Comparison of ENCODE assay signal across 1 cellular context in genomic region chr11:66592457-66593302, GRCh38.
TF ChIP-seq lines count a peak whose summit lies in the region.

A gene with protein sequence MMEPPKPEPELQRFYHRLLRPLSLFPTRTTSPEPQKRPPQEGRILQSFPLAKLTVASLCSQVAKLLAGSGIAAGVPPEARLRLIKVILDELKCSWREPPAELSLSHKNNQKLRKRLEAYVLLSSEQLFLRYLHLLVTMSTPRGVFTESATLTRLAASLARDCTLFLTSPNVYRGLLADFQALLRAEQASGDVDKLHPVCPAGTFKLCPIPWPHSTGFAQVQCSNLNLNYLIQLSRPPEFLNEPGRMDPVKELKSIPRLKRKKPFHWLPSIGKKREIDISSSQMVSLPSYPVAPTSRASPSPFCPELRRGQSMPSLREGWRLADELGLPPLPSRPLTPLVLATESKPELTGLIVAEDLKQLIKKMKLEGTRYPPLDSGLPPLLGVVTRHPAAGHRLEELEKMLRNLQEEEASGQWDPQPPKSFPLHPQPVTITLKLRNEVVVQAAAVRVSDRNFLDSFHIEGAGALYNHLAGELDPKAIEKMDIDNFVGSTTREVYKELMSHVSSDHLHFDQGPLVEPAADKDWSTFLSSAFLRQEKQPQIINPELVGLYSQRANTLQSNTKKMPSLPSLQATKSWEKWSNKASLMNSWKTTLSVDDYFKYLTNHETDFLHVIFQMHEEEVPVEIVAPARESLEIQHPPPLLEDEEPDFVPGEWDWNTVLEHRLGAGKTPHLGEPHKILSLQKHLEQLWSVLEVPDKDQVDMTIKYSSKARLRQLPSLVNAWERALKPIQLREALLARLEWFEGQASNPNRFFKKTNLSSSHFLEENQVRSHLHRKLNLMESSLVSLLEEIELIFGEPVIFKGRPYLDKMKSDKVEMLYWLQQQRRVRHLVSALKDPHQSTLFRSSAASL (minus strand): TSS chr11:66593063. CDS start chr11:66593015, 48 bp downstream.
Gene CCS, plus strand, starts transcription at chr11:66593185. Its CDS starts 77 bp downstream, at chr11:66593262.

TF ChIP-seq in HepG2, 621 proteins besides CTCF, POLR2A, EP300 and RAD21 (continues in another document):
- TF ChIP-seq YEATS2 (CRISPR knock-in tag; IDR thresholded peaks at IDR 0.05; ENCODE audit: borderline replicate concordance) (peak; percentile 61; the same call in 1 of the 2 replicates), AHR (CRISPR knock-in tag; IDR thresholded peaks at IDR 0.05) (peak; percentile 31; the same call in 1 of the 2 replicates), ZSCAN22 (CRISPR knock-in tag; IDR thresholded peaks at IDR 0.05) (0 out of 2 replicates have a peak, but pooled peaks have one; percentile 35), ZSCAN25 (CRISPR knock-in tag; IDR thresholded peaks at IDR 0.05) (peak; percentile 59; the same call in 1 of the 2 replicates), MAFG (CRISPR knock-in tag; IDR thresholded peaks at IDR 0.05) (no peak), ZNF331 (CRISPR knock-in tag; IDR thresholded peaks at IDR 0.05) (peak; percentile 64), ZNF570 (CRISPR knock-in tag; IDR thresholded peaks at IDR 0.05; ENCODE audit: borderline replicate concordance) (no peak), ZBTB14 (CRISPR knock-in tag; IDR thresholded peaks at IDR 0.05) (peak; percentile 64), ZNF343 (CRISPR knock-in tag; IDR thresholded peaks at IDR 0.05) (peak; percentile 87), ZNF260 (CRISPR knock-in tag; IDR thresholded peaks at IDR 0.05; ENCODE audit: borderline replicate concordance, low read depth) (no peak), TBP (CRISPR knock-in tag; IDR thresholded peaks at IDR 0.05) (0 out of 2 replicates have a peak, but pooled peaks have one; percentile 62), ZNF891 (CRISPR knock-in tag; IDR thresholded peaks at IDR 0.05) (peak; percentile 72; the same call in 1 of the 2 replicates), ZNF564 (CRISPR knock-in tag; IDR thresholded peaks at IDR 0.05) (no peak; the same call in 1 of the 2 replicates), ZNF224 (CRISPR knock-in tag; IDR thresholded peaks at IDR 0.05) (peak; percentile 91; the same call in 1 of the 2 replicates), GABPA (IDR thresholded peaks at IDR 0.05; ENCODE audit: low read depth, low read length) (no peak), GABPA (CRISPR knock-in tag; IDR thresholded peaks at IDR 0.05; ENCODE audit: low read depth) (peak; percentile 29; the same call in 1 of the 2 replicates), ZNF800 (CRISPR knock-in tag; IDR thresholded peaks at IDR 0.05) (peak; percentile 94), HOMEZ (CRISPR knock-in tag; IDR thresholded peaks at IDR 0.05; ENCODE audit: low read depth) (no peak; the same call in 1 of the 2 replicates), ZNF496 (CRISPR knock-in tag; IDR thresholded peaks at IDR 0.05; ENCODE audit: insufficient replicate concordance) (no peak), TERF1 (CRISPR knock-in tag; IDR thresholded peaks at IDR 0.05) (no peak), FOSL2 (CRISPR knock-in tag; IDR thresholded peaks at IDR 0.05) (no peak; the same call in none of the 2 replicates), MEIS1 (CRISPR knock-in tag; IDR thresholded peaks at IDR 0.05; ENCODE audit: borderline replicate concordance) (no peak), ZNF615 (CRISPR knock-in tag; IDR thresholded peaks at IDR 0.05; ENCODE audit: borderline replicate concordance) (no peak), ZNF792 (CRISPR knock-in tag; IDR thresholded peaks at IDR 0.05) (peak; percentile 65; the same call in 1 of the 2 replicates), JUN (CRISPR knock-in tag; IDR thresholded peaks at IDR 0.05) (0 out of 2 replicates have a peak, but pooled peaks have one; percentile 13), PCBP2 (optimal IDR thresholded peaks at IDR 0.05; ENCODE audit: low read depth, low read length, poor library complexity, severe bottlenecking) (no peak), AKNA (CRISPR knock-in tag; IDR thresholded peaks at IDR 0.05; ENCODE audit: borderline replicate concordance) (no peak; the same call in 1 of the 2 replicates), SP4 (CRISPR knock-in tag; IDR thresholded peaks at IDR 0.05) (no peak; the same call in 1 of the 2 replicates), ETV5 (CRISPR knock-in tag; IDR thresholded peaks at IDR 0.05; ENCODE audit: borderline replicate concordance) (peak; percentile 66), REXO4 (CRISPR knock-in tag; IDR thresholded peaks at IDR 0.05; ENCODE audit: borderline replicate concordance) (no peak), BCL6 (CRISPR knock-in tag; IDR thresholded peaks at IDR 0.05) (peak; percentile 77), TCF12 (IDR thresholded peaks at IDR 0.05) (no peak), TCF12 (CRISPR knock-in tag; IDR thresholded peaks at IDR 0.05) (peak; percentile 65; the same call in 1 of the 2 replicates), ADNP (CRISPR knock-in tag; IDR thresholded peaks at IDR 0.05) (peak; percentile 65; the same call in 1 of the 2 replicates), ZSCAN30 (CRISPR knock-in tag; IDR thresholded peaks at IDR 0.05) (peak; percentile 46; the same call in 1 of the 2 replicates), ZNF10 (CRISPR knock-in tag; IDR thresholded peaks at IDR 0.05; ENCODE audit: borderline replicate concordance, low read depth) (no peak)
- TF ChIP-seq, protein P1, sequence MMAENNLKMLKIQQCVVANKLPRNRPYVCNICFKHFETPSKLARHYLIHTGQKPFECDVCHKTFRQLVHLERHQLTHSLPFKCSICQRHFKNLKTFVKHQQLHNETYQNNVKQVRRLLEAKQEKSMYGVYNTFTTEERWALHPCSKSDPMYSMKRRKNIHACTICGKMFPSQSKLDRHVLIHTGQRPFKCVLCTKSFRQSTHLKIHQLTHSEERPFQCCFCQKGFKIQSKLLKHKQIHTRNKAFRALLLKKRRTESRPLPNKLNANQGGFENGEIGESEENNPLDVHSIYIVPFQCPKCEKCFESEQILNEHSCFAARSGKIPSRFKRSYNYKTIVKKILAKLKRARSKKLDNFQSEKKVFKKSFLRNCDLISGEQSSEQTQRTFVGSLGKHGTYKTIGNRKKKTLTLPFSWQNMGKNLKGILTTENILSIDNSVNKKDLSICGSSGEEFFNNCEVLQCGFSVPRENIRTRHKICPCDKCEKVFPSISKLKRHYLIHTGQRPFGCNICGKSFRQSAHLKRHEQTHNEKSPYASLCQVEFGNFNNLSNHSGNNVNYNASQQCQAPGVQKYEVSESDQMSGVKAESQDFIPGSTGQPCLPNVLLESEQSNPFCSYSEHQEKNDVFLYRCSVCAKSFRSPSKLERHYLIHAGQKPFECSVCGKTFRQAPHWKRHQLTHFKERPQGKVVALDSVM (CRISPR knock-in tag; IDR thresholded peaks at IDR 0.05), result peak; percentile 60
- TF ChIP-seq, protein P2, sequence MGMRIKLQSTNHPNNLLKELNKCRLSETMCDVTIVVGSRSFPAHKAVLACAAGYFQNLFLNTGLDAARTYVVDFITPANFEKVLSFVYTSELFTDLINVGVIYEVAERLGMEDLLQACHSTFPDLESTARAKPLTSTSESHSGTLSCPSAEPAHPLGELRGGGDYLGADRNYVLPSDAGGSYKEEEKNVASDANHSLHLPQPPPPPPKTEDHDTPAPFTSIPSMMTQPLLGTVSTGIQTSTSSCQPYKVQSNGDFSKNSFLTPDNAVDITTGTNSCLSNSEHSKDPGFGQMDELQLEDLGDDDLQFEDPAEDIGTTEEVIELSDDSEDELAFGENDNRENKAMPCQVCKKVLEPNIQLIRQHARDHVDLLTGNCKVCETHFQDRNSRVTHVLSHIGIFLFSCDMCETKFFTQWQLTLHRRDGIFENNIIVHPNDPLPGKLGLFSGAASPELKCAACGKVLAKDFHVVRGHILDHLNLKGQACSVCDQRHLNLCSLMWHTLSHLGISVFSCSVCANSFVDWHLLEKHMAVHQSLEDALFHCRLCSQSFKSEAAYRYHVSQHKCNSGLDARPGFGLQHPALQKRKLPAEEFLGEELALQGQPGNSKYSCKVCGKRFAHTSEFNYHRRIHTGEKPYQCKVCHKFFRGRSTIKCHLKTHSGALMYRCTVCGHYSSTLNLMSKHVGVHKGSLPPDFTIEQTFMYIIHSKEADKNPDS (CRISPR knock-in tag; IDR thresholded peaks at IDR 0.05), result no peak
- TF ChIP-seq, protein P3, sequence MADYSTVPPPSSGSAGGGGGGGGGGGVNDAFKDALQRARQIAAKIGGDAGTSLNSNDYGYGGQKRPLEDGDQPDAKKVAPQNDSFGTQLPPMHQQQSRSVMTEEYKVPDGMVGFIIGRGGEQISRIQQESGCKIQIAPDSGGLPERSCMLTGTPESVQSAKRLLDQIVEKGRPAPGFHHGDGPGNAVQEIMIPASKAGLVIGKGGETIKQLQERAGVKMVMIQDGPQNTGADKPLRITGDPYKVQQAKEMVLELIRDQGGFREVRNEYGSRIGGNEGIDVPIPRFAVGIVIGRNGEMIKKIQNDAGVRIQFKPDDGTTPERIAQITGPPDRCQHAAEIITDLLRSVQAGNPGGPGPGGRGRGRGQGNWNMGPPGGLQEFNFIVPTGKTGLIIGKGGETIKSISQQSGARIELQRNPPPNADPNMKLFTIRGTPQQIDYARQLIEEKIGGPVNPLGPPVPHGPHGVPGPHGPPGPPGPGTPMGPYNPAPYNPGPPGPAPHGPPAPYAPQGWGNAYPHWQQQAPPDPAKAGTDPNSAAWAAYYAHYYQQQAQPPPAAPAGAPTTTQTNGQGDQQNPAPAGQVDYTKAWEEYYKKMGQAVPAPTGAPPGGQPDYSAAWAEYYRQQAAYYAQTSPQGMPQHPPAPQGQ (CRISPR knock-in tag; IDR thresholded peaks at IDR 0.05; ENCODE audit: borderline replicate concordance), result no peak
